Comparison of ENCODE assay signal across 20 cellular contexts in genomic region chr3:43953375-43953774, GRCh38.
"Had no signal": no experiment of that assay in that cellular context is flagged by ENCODE, and none has a peak within 500 bp of the region (broad histone marks: within the 10 kb centered on the region; RNA-seq: fewer than 3 reads in every experiment).

No MANE protein-coding gene starts in this region.

- H3K4me1 ChIP-seq: body of pancreas, right lobe of liver, testis, vagina had no signal

- H3K9me3 ChIP-seq: body of pancreas, right lobe of liver, testis, vagina had no signal

- H3K4me3 ChIP-seq: body of pancreas, right lobe of liver, testis, vagina had no signal

- ATAC-seq: activated CD8-positive, alpha-beta memory T cell treated with anti-CD3 and anti-CD28 coated beads, Interleukin-2, amount 10 ng/mL, durations not matched to agents 7 days and 5 days; activated naive CD8-positive, alpha-beta T cell treated with anti-CD3 and anti-CD28 coated beads, Interleukin-2, amount 50 U/mL, for 24 hours; body of pancreas; left ventricle myocardium superior; right lobe of liver; stimulated activated naive B cell treated with anti-CD40 and anti-IgM and Interleukin-4, amounts not matched to agents 10 μg/mL and 1 μg/mL and 100 μg/mL, for 72 hours; T-helper 17 cell had no signal

- H3K27ac ChIP-seq: body of pancreas, right lobe of liver, testis, vagina had no signal

- H3K36me3 ChIP-seq: right lobe of liver, vagina had no signal

- DNase-seq: activated CD4-positive, alpha-beta memory T cell treated with anti-CD3 and anti-CD28 coated beads, Interleukin-2, amount 10 ng/mL, durations not matched to agents 7 days and 5 days; activated CD4-positive, alpha-beta T cell treated with anti-CD3 and anti-CD28 coated beads for 48 hours; activated CD8-positive, alpha-beta memory T cell treated with anti-CD3 and anti-CD28 coated beads, Interleukin-2, amount 10 ng/mL, durations not matched to agents 7 days and 5 days; activated gamma-delta T cell; activated naive CD4-positive, alpha-beta T cell treated with anti-CD3 and anti-CD28 coated beads, Interleukin-2, amount 50 U/mL, for 16 hours; activated naive CD8-positive, alpha-beta T cell treated with anti-CD3 and anti-CD28 coated beads, Interleukin-2, amount 50 U/mL, for 24 hours; body of pancreas; dermis blood vessel endothelial cell; effector CD8-positive, alpha-beta T cell; hippocampal formation; left ventricle myocardium superior; mammary epithelial cell; nucleus accumbens; right lobe of liver; stimulated activated CD4-positive, alpha-beta T cell treated with anti-CD3 and anti-CD28 coated beads, Interleukin-2, amount 100 ng/mL, for 48 hours; stimulated activated CD8-positive, alpha-beta memory T cell treated with anti-CD3 and anti-CD28 coated beads, Interleukin-4, amount 100 ng/mL, for 48 hours; stimulated activated naive B cell treated with anti-CD40 and anti-IgM and Interleukin-4, amounts not matched to agents 10 μg/mL and 1 μg/mL and 100 μg/mL, for 72 hours; T-helper 17 cell; testis had no signal

- H3K27me3 ChIP-seq: body of pancreas, right lobe of liver, testis, vagina had no signal
